ENCODE assay signal across 1 cellular context in the genomic region with DNA sequence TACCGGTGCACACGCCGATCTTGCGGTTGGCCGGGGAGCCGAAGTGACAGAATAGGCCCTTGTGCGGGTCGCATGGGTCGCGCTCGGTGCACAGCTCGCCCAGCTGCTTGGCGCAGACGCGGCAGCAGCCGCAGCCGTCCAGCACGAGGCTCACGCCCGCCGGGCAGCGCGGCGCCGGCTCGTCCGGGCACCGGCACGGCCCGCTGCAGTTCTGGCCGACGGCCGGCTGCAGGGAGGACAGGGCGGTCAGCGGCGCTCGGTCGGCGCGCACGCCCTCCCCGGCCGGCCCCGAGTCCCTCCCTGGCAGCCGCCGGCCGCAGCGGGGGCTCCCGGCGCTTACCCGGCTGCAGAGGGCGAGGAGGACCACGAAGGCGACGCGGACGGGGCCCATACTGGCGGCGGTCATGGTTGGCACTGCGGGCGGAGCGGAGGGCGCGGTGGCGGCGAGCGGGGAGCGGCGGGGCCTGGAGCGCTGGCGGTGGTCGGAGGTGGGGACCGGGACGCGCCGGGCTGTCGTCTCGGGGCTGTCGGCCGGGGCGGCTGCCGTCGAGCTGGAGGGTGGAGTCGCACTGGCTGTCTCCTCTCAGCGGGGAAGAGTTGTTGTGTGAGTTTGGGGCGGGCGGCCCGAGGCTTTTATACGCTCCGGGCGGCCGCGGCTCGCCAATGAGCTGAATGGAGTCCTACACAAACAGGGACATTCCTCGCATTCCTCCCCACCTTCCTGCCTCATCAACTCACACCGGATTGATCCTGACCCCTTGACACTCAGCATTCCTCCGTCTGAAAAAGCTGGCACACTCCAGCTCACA.
TF ChIP-seq lines count a peak whose summit lies in the region.

A gene with protein sequence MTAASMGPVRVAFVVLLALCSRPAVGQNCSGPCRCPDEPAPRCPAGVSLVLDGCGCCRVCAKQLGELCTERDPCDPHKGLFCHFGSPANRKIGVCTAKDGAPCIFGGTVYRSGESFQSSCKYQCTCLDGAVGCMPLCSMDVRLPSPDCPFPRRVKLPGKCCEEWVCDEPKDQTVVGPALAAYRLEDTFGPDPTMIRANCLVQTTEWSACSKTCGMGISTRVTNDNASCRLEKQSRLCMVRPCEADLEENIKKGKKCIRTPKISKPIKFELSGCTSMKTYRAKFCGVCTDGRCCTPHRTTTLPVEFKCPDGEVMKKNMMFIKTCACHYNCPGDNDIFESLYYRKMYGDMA (minus strand): TSS at position 606 of the 809 bp plus-strand sequence. CDS start 200 bp downstream, at position 406.

TF ChIP-seq in HepG2, 621 proteins besides CTCF, POLR2A, EP300 and RAD21 (continued from another document and continues in another):
- TF ChIP-seq, protein P1, sequence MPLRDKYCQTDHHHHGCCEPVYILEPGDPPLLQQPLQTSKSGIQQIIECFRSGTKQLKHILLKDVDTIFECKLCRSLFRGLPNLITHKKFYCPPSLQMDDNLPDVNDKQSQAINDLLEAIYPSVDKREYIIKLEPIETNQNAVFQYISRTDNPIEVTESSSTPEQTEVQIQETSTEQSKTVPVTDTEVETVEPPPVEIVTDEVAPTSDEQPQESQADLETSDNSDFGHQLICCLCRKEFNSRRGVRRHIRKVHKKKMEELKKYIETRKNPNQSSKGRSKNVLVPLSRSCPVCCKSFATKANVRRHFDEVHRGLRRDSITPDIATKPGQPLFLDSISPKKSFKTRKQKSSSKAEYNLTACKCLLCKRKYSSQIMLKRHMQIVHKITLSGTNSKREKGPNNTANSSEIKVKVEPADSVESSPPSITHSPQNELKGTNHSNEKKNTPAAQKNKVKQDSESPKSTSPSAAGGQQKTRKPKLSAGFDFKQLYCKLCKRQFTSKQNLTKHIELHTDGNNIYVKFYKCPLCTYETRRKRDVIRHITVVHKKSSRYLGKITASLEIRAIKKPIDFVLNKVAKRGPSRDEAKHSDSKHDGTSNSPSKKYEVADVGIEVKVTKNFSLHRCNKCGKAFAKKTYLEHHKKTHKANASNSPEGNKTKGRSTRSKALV (CRISPR knock-in tag; IDR thresholded peaks at IDR 0.05): peak; percentile 82
- TF ChIP-seq ZFP36L2 (CRISPR knock-in tag; IDR thresholded peaks at IDR 0.05) (no peak), ZNF768 (CRISPR knock-in tag; IDR thresholded peaks at IDR 0.05) (peak; percentile 66; the same call in 1 of the 2 replicates), ZNF772 (CRISPR knock-in tag; IDR thresholded peaks at IDR 0.05) (peak; percentile 71), ATAD3A (CRISPR knock-in tag; IDR thresholded peaks at IDR 0.05) (no peak), KLF15 (CRISPR knock-in tag; IDR thresholded peaks at IDR 0.05; ENCODE audit: borderline replicate concordance) (no peak), ZNF260 (CRISPR knock-in tag; IDR thresholded peaks at IDR 0.05; ENCODE audit: borderline replicate concordance, low read depth) (no peak), CEBPB (IDR thresholded peaks at IDR 0.05; ENCODE audit: borderline replicate concordance, low read depth, low read length) (no peak), HDAC6 (IDR thresholded peaks at IDR 0.05; ENCODE audit: low read depth, low read length) (no peak), TAF1 (CRISPR knock-in tag; IDR thresholded peaks at IDR 0.05) (peak; percentile 97), ZNF253 (CRISPR knock-in tag; IDR thresholded peaks at IDR 0.05; ENCODE audit: borderline replicate concordance) (peak; percentile 89; the same call in 1 of the 2 replicates), HHEX (CRISPR knock-in tag; IDR thresholded peaks at IDR 0.05) (peak; percentile 96), ZNF563 (CRISPR knock-in tag; IDR thresholded peaks at IDR 0.05) (peak; percentile 95), PAWR (CRISPR knock-in tag; IDR thresholded peaks at IDR 0.05; ENCODE audit: borderline replicate concordance) (no peak), ZKSCAN5 (CRISPR knock-in tag; IDR thresholded peaks at IDR 0.05) (no peak), MTF2 (CRISPR knock-in tag; IDR thresholded peaks at IDR 0.05; ENCODE audit: borderline replicate concordance) (peak; percentile 42; the same call in 1 of the 2 replicates), ZNF234 (CRISPR knock-in tag; conservative IDR thresholded peaks at IDR 0.05) (peak; percentile 50; the same call in 1 of the 2 replicates), ZNF75D (CRISPR knock-in tag; IDR thresholded peaks at IDR 0.05; ENCODE audit: borderline replicate concordance) (no peak), AGO1 (IDR thresholded peaks at IDR 0.05; ENCODE audit: low read depth, low read length, poor library complexity, severe bottlenecking) (no peak), ZNF451 (CRISPR knock-in tag; IDR thresholded peaks at IDR 0.05) (peak; percentile 94), TBX2 (CRISPR knock-in tag; IDR thresholded peaks at IDR 0.05; ENCODE audit: borderline replicate concordance) (peak; percentile 99), ZC3H4 (CRISPR knock-in tag; IDR thresholded peaks at IDR 0.05; ENCODE audit: borderline replicate concordance) (peak; percentile 48; the same call in 1 of the 2 replicates)
- TF ChIP-seq, protein P2, sequence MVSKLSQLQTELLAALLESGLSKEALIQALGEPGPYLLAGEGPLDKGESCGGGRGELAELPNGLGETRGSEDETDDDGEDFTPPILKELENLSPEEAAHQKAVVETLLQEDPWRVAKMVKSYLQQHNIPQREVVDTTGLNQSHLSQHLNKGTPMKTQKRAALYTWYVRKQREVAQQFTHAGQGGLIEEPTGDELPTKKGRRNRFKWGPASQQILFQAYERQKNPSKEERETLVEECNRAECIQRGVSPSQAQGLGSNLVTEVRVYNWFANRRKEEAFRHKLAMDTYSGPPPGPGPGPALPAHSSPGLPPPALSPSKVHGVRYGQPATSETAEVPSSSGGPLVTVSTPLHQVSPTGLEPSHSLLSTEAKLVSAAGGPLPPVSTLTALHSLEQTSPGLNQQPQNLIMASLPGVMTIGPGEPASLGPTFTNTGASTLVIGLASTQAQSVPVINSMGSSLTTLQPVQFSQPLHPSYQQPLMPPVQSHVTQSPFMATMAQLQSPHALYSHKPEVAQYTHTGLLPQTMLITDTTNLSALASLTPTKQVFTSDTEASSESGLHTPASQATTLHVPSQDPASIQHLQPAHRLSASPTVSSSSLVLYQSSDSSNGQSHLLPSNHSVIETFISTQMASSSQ (IDR thresholded peaks at IDR 0.05; ENCODE audit: low read depth): peak; percentile 63
- TF ChIP-seq, protein P2 (CRISPR knock-in tag; IDR thresholded peaks at IDR 0.05; ENCODE audit: borderline replicate concordance): peak; percentile 87
- TF ChIP-seq, protein P3, sequence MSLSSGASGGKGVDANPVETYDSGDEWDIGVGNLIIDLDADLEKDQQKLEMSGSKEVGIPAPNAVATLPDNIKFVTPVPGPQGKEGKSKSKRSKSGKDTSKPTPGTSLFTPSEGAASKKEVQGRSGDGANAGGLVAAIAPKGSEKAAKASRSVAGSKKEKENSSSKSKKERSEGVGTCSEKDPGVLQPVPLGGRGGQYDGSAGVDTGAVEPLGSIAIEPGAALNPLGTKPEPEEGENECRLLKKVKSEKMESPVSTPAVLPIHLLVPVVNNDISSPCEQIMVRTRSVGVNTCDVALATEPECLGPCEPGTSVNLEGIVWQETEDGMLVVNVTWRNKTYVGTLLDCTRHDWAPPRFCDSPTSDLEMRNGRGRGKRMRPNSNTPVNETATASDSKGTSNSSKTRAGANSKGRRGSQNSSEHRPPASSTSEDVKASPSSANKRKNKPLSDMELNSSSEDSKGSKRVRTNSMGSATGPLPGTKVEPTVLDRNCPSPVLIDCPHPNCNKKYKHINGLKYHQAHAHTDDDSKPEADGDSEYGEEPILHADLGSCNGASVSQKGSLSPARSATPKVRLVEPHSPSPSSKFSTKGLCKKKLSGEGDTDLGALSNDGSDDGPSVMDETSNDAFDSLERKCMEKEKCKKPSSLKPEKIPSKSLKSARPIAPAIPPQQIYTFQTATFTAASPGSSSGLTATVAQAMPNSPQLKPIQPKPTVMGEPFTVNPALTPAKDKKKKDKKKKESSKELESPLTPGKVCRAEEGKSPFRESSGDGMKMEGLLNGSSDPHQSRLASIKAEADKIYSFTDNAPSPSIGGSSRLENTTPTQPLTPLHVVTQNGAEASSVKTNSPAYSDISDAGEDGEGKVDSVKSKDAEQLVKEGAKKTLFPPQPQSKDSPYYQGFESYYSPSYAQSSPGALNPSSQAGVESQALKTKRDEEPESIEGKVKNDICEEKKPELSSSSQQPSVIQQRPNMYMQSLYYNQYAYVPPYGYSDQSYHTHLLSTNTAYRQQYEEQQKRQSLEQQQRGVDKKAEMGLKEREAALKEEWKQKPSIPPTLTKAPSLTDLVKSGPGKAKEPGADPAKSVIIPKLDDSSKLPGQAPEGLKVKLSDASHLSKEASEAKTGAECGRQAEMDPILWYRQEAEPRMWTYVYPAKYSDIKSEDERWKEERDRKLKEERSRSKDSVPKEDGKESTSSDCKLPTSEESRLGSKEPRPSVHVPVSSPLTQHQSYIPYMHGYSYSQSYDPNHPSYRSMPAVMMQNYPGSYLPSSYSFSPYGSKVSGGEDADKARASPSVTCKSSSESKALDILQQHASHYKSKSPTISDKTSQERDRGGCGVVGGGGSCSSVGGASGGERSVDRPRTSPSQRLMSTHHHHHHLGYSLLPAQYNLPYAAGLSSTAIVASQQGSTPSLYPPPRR (CRISPR knock-in tag; IDR thresholded peaks at IDR 0.05; ENCODE audit: borderline replicate concordance): peak; percentile 97
- TF ChIP-seq, protein P4, sequence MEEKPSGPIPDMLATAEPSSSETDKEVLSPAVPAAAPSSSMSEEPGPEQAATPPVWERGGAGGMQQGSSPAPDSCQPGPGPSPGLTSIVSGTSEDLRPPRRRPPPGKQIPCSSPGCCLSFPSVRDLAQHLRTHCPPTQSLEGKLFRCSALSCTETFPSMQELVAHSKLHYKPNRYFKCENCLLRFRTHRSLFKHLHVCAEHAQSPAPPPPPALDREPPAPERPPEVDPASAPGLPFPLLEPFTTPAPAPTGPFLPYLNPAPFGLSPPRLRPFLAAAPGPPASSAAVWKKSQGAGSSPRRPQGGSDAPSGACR (CRISPR knock-in tag; IDR thresholded peaks at IDR 0.05): peak; percentile 67; the same call in 1 of the 2 replicates
- TF ChIP-seq, protein P5, sequence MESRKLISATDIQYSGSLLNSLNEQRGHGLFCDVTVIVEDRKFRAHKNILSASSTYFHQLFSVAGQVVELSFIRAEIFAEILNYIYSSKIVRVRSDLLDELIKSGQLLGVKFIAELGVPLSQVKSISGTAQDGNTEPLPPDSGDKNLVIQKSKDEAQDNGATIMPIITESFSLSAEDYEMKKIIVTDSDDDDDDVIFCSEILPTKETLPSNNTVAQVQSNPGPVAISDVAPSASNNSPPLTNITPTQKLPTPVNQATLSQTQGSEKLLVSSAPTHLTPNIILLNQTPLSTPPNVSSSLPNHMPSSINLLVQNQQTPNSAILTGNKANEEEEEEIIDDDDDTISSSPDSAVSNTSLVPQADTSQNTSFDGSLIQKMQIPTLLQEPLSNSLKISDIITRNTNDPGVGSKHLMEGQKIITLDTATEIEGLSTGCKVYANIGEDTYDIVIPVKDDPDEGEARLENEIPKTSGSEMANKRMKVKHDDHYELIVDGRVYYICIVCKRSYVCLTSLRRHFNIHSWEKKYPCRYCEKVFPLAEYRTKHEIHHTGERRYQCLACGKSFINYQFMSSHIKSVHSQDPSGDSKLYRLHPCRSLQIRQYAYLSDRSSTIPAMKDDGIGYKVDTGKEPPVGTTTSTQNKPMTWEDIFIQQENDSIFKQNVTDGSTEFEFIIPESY (CRISPR knock-in tag; IDR thresholded peaks at IDR 0.05): peak; percentile 64
- TF ChIP-seq, protein P6, sequence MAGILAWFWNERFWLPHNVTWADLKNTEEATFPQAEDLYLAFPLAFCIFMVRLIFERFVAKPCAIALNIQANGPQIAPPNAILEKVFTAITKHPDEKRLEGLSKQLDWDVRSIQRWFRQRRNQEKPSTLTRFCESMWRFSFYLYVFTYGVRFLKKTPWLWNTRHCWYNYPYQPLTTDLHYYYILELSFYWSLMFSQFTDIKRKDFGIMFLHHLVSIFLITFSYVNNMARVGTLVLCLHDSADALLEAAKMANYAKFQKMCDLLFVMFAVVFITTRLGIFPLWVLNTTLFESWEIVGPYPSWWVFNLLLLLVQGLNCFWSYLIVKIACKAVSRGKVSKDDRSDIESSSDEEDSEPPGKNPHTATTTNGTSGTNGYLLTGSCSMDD (CRISPR knock-in tag; IDR thresholded peaks at IDR 0.05): peak; percentile 75; the same call in 1 of the 2 replicates
- TF ChIP-seq, protein P7, sequence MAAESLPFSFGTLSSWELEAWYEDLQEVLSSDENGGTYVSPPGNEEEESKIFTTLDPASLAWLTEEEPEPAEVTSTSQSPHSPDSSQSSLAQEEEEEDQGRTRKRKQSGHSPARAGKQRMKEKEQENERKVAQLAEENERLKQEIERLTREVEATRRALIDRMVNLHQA (CRISPR knock-in tag; IDR thresholded peaks at IDR 0.05): no peak; the same call in 1 of the 2 replicates
- TF ChIP-seq, protein P8, sequence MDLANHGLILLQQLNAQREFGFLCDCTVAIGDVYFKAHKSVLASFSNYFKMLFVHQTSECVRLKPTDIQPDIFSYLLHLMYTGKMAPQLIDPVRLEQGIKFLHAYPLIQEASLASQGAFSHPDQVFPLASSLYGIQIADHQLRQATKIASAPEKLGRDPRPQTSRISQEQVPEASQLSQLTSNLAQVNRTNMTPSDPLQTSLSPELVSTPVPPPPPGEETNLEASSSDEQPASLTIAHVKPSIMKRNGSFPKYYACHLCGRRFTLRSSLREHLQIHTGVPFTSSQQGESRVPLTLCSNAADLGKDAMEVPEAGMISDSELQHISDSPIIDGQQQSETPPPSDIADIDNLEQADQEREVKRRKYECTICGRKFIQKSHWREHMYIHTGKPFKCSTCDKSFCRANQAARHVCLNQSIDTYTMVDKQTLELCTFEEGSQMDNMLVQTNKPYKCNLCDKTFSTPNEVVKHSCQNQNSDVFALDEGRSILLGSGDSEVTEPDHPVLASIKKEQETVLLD (CRISPR knock-in tag; IDR thresholded peaks at IDR 0.05; ENCODE audit: low read depth): peak; percentile 76
- TF ChIP-seq, protein P9, sequence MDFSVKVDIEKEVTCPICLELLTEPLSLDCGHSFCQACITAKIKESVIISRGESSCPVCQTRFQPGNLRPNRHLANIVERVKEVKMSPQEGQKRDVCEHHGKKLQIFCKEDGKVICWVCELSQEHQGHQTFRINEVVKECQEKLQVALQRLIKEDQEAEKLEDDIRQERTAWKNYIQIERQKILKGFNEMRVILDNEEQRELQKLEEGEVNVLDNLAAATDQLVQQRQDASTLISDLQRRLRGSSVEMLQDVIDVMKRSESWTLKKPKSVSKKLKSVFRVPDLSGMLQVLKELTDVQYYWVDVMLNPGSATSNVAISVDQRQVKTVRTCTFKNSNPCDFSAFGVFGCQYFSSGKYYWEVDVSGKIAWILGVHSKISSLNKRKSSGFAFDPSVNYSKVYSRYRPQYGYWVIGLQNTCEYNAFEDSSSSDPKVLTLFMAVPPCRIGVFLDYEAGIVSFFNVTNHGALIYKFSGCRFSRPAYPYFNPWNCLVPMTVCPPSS (IDR thresholded peaks at IDR 0.05): no peak
